Comparison of ENCODE assay signal across 1 cellular context in genomic region chr10:58384999-58385783, GRCh38.
TF ChIP-seq lines count a peak whose summit lies in the region.

TSS of gene TFAM (plus strand) at chr10:58385410. CDS start at chr10:58385548, 138 bp downstream.

TF ChIP-seq in K562, 482 proteins besides CTCF, POLR2A, EP300 and RAD21 (continued from another document):
- TF ChIP-seq RREB1 (CRISPR knock-in tag; IDR thresholded peaks at IDR 0.05) (peak; percentile 72; the same call in 1 of the 2 replicates), HMGN3 (IDR thresholded peaks at IDR 0.05; ENCODE audit: borderline replicate concordance, extremely low read depth, insufficient read length, low read depth, low read length) (peak; percentile 94), PRDM10 (IDR thresholded peaks at IDR 0.05; ENCODE audit: partially characterized antibody) (peak; percentile 67), CTBP1 (IDR thresholded peaks at IDR 0.05; ENCODE audit: borderline replicate concordance) (peak; percentile 91), ATF3 (IDR thresholded peaks at IDR 0.05) (no peak), ATF3 (CRISPR knock-in tag; conservative IDR thresholded peaks at IDR 0.05) (no peak), HNRNPH1 (optimal IDR thresholded peaks at IDR 0.05; ENCODE audit: low read depth, low read length) (no peak), ZBTB1 (CRISPR knock-in tag; IDR thresholded peaks at IDR 0.05; ENCODE audit: borderline replicate concordance, low read depth) (peak; percentile 89; the same call in 1 of the 2 replicates), WHSC1 (IDR thresholded peaks at IDR 0.05; ENCODE audit: low read length) (no peak), NBN (IDR thresholded peaks at IDR 0.05; ENCODE audit: low read depth) (peak; percentile 78), HMBOX1 (IDR thresholded peaks at IDR 0.05) (no peak), ZNF449 (CRISPR knock-in tag; IDR thresholded peaks at IDR 0.05) (no peak), TSC22D4 (tag; IDR thresholded peaks at IDR 0.05) (no peak), ZFX (CRISPR knock-in tag; IDR thresholded peaks at IDR 0.05) (peak; percentile 98), CHAMP1 (IDR thresholded peaks at IDR 0.05) (peak; percentile 83), ETV1 (tag; conservative IDR thresholded peaks at IDR 0.05; ENCODE audit: low read depth) (peak; percentile 98)
